In the genomic region with DNA sequence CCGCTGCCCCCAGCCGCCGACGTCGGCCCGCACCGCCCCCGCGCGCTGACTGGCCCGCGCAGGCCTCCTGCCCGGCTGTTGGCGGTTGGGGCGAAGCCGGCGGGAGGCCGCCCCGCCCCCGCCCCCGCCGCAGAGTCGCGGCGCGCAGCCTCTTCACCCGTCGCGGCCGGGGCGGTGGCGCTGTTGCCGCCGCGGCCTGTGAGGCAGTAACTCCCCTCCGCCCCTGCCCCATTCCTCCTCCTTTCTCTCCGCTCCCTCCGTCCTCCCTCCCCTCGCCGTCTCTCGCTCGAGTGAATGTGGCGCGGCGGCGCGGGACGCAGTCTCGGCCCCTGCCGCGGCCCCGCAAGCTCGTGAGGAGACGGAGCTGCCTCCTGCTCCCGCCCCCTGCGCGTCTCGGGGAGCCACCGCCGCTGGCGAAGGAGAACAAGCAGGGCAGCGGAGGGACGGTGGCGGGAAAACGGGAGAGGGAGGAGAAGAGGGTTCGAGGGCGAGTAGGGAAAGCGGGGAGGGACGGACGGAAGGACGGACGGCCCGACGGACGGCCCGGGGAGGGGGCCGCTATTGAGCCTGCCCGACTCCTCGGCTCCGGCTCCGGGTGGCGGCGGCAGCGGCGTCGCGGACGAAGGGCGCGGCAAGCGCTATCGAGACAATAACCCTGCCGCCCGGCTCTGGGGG, we compare ENCODE assay signal across 8 cellular contexts. TPM values are rescaled to one million over a fixed set of nuclear protein-coding genes. Genes with fewer than 3 reads are reported as not detected.
DNase-seq lines count a peak whose midpoint lies in the region; ATAC-seq and TF ChIP-seq lines count a peak whose summit lies in the region.

No MANE protein-coding gene starts in this region.

- intact Hi-C loops in left colon (cut with DNase I, micrococcal nuclease): no loop called here

- peak overlapping the region; percentile 86 for H3K4me3 ChIP-seq in choroid plexus epithelial cell (ENCODE audit: low read depth, low read length)

- peak; percentile 68 for ATAC-seq in GM18907 (IDR thresholded peaks at IDR 0.05; ENCODE audit: unreplicated experiment)
- ATAC-seq in HG03135 (IDR thresholded peaks at IDR 0.05; ENCODE audit: unreplicated experiment): peak; percentile 61
- ATAC-seq in activated CD4-positive, CD25-positive, alpha-beta regulatory T cell treated with anti-CD3 and anti-CD28 coated beads, Interleukin-2, amount 50 U/mL, for 24 hours: peak; percentile 72 to 78
- peak; percentile 80 for ATAC-seq in left colon

- TF ChIP-seq CTCF in choroid plexus epithelial cell (conservative IDR thresholded peaks at IDR 0.05; ENCODE audit: low read depth, low read length): peak; percentile 21

- peak; percentile 51 to 58 for DNase-seq in AML-193 (lab: John Stamatoyannopoulos, UW)
- DNase-seq in NCI-H2227 (lab: John Stamatoyannopoulos, UW; ENCODE audit: unreplicated experiment): peak; percentile 91
- DNase-seq in choroid plexus epithelial cell (ENCODE audit: low read depth): peak; percentile 86
- peak; percentile 75 to 86 for DNase-seq in left colon
- DNase-seq in stimulated activated CD4-positive, alpha-beta T cell treated with anti-CD3 and anti-CD28 coated beads, Interleukin-1b, Interleukin-23, amount 100 ng/mL, for 4 hours (ENCODE audit: low read depth in 2 of 2): peak; percentile 63 to 66

RNA-seq across cellular contexts. Expression of a gene that starts 0.6 kb away (rescaled TPM):
- 100 to 1,000 TPM in 1 of 2 donors, 10 to 100 TPM in 1; 98.1 to 136 TPM for total RNA-seq in left colon

Comparison
In these comparisons a context has a peak if more than half of its experiments do, and no peak if none do; other contexts are left out.
1. Peak in every context shown above with its lines: DNase-seq, ATAC-seq and H3K4me3 ChIP-seq.